ENCODE assay signal across 8 cellular contexts in genomic region chr5:124735169-124735858, GRCh38. TPM values are rescaled to one million over a fixed set of nuclear protein-coding genes. Genes with fewer than 3 reads are reported as not detected.
DNase-seq lines count a peak whose midpoint lies in the region; ATAC-seq, FAIRE-seq and TF ChIP-seq lines count a peak whose summit lies in the region.

No MANE protein-coding gene starts in this region.

- WGBS in pancreas, 2 donors, result 25 to 33% methylated on average over 24 of the region's 24 CpGs

- H3K27me3 ChIP-seq in pancreas, result no peaks in the 10 kb centered on the region

- intact Hi-C loops in pancreas (cut with DNase I), result loop anchor here in 1 of 3 donors (10.0 kb wide), 1 partner anchor 71 kb away; no protein-coding TSS in a partner anchor

- ATAC-seq in pancreas (peak; percentile 62 to 73 (median 68)), GM19455 (IDR thresholded peaks at IDR 0.05; ENCODE audit: unreplicated experiment) (no peak)

- peaks cover 27 to 73% (median 48%) of the 10 kb centered on the region in 3 donors for H3K4me1 ChIP-seq in pancreas

- H3K36me3 ChIP-seq in pancreas, result no peaks in the 10 kb centered on the region

- DNase-seq in DMS 273 treated with DMSO at 0.1 percent for 48 hours (lab: John Stamatoyannopoulos, UW), result peak; percentile 94
- peak; percentile 99 for DNase-seq in NCI-H69 (lab: John Stamatoyannopoulos, UW)
- DNase-seq in fibroblast of the aortic adventitia (ENCODE audit: low read depth), result peak; percentile 78
- DNase-seq in pancreas, result peak in 3 of 6 donors; percentile 17 to 67 (median 38)
- DNase-seq in SW 1271 (lab: John Stamatoyannopoulos, UW), result no peak
- no peak for DNase-seq in mesenteric fat pad (ENCODE audit: low spot score)
- no peak for DNase-seq in activated T-cell treated with anti-CD3 and anti-CD28 coated beads, Interleukin-2, amount 50 U/mL, for 1 hour

- FAIRE-seq in pancreas (lab: Jason Lieb, UNC), result no peak

- peak overlapping the region in 2 of 4 donors; percentile 32 to 72 for H3K27ac ChIP-seq in pancreas

- H3K4me3 ChIP-seq in fibroblast of the aortic adventitia (ENCODE audit: low read depth, low read length) (peak overlapping the region; percentile 28), pancreas (peak overlapping the region in 2 of 4 donors; percentile 32 to 33)

- H3K9me3 ChIP-seq in pancreas, result no peaks in the 10 kb centered on the region

- TF ChIP-seq CTCF in fibroblast of the aortic adventitia (IDR thresholded peaks at IDR 0.05; ENCODE audit: insufficient read depth, low read length) (no peak), pancreas (IDR thresholded peaks at IDR 0.05) (no peak)

RNA-seq across cellular contexts. Expression of gene ZNF608, which starts 11.1 kb away (rescaled TPM):
- 20.4 and 30.3 TPM in 2 replicates for total RNA-seq in fibroblast of the aortic adventitia (ENCODE audit: low replicate concordance)
- total RNA-seq in pancreas, result 10 to 100 TPM in 5 of 6 donors, 1 to 10 TPM in 1; 9.3 to 21.6 (median 11.4) TPM
- polyA plus RNA-seq in pancreas, result 10 to 100 TPM; 13.7 to 14.8 TPM
- 15.3 TPM for total RNA-seq in mesenteric fat pad

Comparison
In these comparisons a context has a peak if more than half of its experiments do, and no peak if none do; other contexts are left out.
1. DNase-seq: peak in DMS 273 treated with DMSO at 0.1 percent for 48 hours (single experiment), NCI-H69 (single experiment) and fibroblast of the aortic adventitia (single experiment); none in SW 1271 (0 of 2), mesenteric fat pad (single experiment) and activated T-cell treated with anti-CD3 and anti-CD28 coated beads, Interleukin-2, amount 50 U/mL, for 1 hour (single experiment).